In the genomic region with DNA sequence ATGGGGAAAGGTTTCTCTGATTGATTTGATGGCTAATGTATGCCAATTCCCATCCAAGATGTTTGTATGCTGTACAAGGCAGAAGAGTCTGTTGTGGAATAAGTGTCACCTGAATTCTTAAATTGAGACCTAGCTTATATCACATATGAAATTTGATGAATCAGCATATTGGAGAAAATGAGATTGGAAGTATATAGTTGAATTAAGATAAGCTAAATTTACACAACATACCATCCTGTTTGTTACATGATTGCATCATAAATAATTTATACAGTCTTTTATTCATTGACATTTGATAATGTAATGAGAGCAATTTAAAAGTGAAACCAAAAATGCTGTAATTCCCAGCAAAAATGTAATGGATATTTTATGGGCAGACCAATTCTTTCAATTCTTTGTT, we compare ENCODE assay signal across 1 cellular context.
TF ChIP-seq lines count a peak whose summit lies in the region.

No MANE protein-coding gene starts in this region.

TF ChIP-seq in H1, 55 proteins besides CTCF, POLR2A, EP300 and RAD21:
- TF ChIP-seq SP2 (IDR thresholded peaks at IDR 0.05; ENCODE audit: low read length): no peak
- TF ChIP-seq ZNF274 (IDR thresholded peaks at IDR 0.05; ENCODE audit: borderline replicate concordance, extremely low read depth, low read length): no peak
- TF ChIP-seq SUZ12 (IDR thresholded peaks at IDR 0.05; ENCODE audit: low read length): no peak
- TF ChIP-seq MAX (IDR thresholded peaks at IDR 0.05): no peak
- TF ChIP-seq MAFK (IDR thresholded peaks at IDR 0.05; ENCODE audit: low read depth, low read length): peak; percentile 96
- TF ChIP-seq SIX5 (IDR thresholded peaks at IDR 0.05; ENCODE audit: low read depth, low read length): no peak
- no peak for TF ChIP-seq RNF2 (IDR thresholded peaks at IDR 0.05; ENCODE audit: borderline replicate concordance, low read depth, low read length, missing control alignments, poor library complexity, severe bottlenecking)
- no peak for TF ChIP-seq SAP30 (IDR thresholded peaks at IDR 0.05; ENCODE audit: insufficient read depth, insufficient replicate concordance, low read length)
